ENCODE assay signal across 29 cellular contexts in genomic region chr7:126177779-126178178, GRCh38.
"Had no signal": no experiment of that assay in that cellular context is flagged by ENCODE, and none has a peak within 500 bp of the region (broad histone marks: within the 10 kb centered on the region; RNA-seq: fewer than 3 reads in every experiment).

No MANE protein-coding gene starts in this region.

- ATAC-seq: natural killer cell; psoas muscle; right cardiac atrium; sciatic nerve; stimulated activated memory B cell treated with anti-CD40 and anti-IgM and Interleukin-4, amounts not matched to agents 10 μg/mL and 1 μg/mL and 100 μg/mL, for 72 hours; stimulated activated naive CD8-positive, alpha-beta T cell treated with anti-CD3 and anti-CD28 coated beads, Interleukin-15, amount 100 ng/mL, for 72 hours; stimulated activated naive CD8-positive, alpha-beta T cell treated with anti-CD3 and anti-CD28 coated beads, Interleukin-15, Interleukin-2, amounts not matched to agents 100 U/mL and 50 U/mL, for 24 hours had no signal

- FAIRE-seq: urothelium cell line had no signal

- H3K27ac ChIP-seq: neural progenitor cell, ovary, parathyroid adenoma, psoas muscle, skin epidermis, spleen, thoracic aorta, thyroid gland, tibial nerve, upper lobe of left lung, vagina had no signal

- DNase-seq: natural killer cell; occipital lobe; ovary; posterior cingulate gyrus; psoas muscle; right cardiac atrium; spleen; stimulated activated CD4-positive, alpha-beta T cell treated with anti-CD3 and anti-CD28 coated beads, Interleukin-12 subunit alpha, Interleukin-12 subunit beta, amount 100 ng/mL, for 4 hours; stimulated activated CD4-positive, alpha-beta T cell treated with anti-CD3 and anti-CD28 coated beads, Interleukin-1b, Interleukin-23, amount 100 ng/mL, for 48 hours; stimulated activated CD4-positive, alpha-beta T cell treated with anti-CD3 and anti-CD28 coated beads, Interleukin-4, amount 100 ng/mL, for 1 hour; stimulated activated CD4-positive, alpha-beta T cell treated with anti-CD3 and anti-CD28 coated beads, Interleukin-4, amount 100 ng/mL, for 4 hours; stimulated activated CD8-positive, alpha-beta memory T cell treated with anti-CD3 and anti-CD28 coated beads, Interleukin-4, amount 100 ng/mL, for 48 hours; stimulated activated naive CD4-positive, alpha-beta T cell; stimulated activated naive CD8-positive, alpha-beta T cell treated with anti-CD3 and anti-CD28 coated beads, Interleukin-15, amount 100 ng/mL, for 72 hours; stimulated activated naive CD8-positive, alpha-beta T cell treated with anti-CD3 and anti-CD28 coated beads, Interleukin-15, Interleukin-2, amounts not matched to agents 100 U/mL and 50 U/mL, for 24 hours; substantia nigra; thyroid gland; trophoblast cell; upper lobe of left lung had no signal

- H3K79me2 ChIP-seq: parathyroid adenoma had no signal

- H3K4me3 ChIP-seq: neural progenitor cell, ovary, psoas muscle, skin epidermis, smooth muscle cell, spleen, thoracic aorta, thyroid gland, tibial nerve, upper lobe of left lung, vagina had no signal

- H3K4me2 ChIP-seq: neural progenitor cell, smooth muscle cell had no signal

- H3K4me1 ChIP-seq: neural progenitor cell, parathyroid adenoma, psoas muscle, spleen, thyroid gland, tibial nerve, upper lobe of left lung, vagina had no signal

- H3K27me3 ChIP-seq: neural progenitor cell, ovary, spleen, thyroid gland, tibial nerve, upper lobe of left lung, vagina had no signal

- H2AFZ ChIP-seq: neural progenitor cell, parathyroid adenoma had no signal

- H3K36me3 ChIP-seq: neural progenitor cell, ovary, spleen, thoracic aorta, thyroid gland, tibial nerve, upper lobe of left lung, vagina had no signal

- H3K9ac ChIP-seq: neural progenitor cell, parathyroid adenoma had no signal

- H3K9me3 ChIP-seq: ovary, psoas muscle, thoracic aorta, thyroid gland, upper lobe of left lung, vagina had no signal
